ENCODE assay signal across 16 cellular contexts in genomic region chr9:116689117-116689516, GRCh38. TPM values are rescaled to one million over a fixed set of nuclear protein-coding genes. Genes with fewer than 3 reads are reported as not detected.
DNase-seq lines count a peak whose midpoint lies in the region; ATAC-seq and TF ChIP-seq lines count a peak whose summit lies in the region.
"Had no signal": no experiment of that assay in that cellular context is flagged by ENCODE, and none has a peak within 500 bp of the region (broad histone marks: within the 10 kb centered on the region; RNA-seq: fewer than 3 reads in every experiment).

No MANE protein-coding gene starts in this region.

- H3K27me3 Mint-ChIP-seq in activated naive CD4-positive, alpha-beta T cell treated with anti-CD3 and anti-CD28 coated beads, Interleukin-2, amount 50 U/mL, for 24 hours, result no peaks in the 10 kb centered on the region
- H3K27me3 Mint-ChIP-seq in endodermal cell (ENCODE audit: insufficient read depth), result peaks cover 7% of the 10 kb centered on the region

- peak overlapping the region; percentile 99; the same call in 1 of the 2 replicates for H3K4me2 ChIP-seq in OCI-LY7 (ENCODE audit: low read length)

- H3K9ac ChIP-seq in endodermal cell (ENCODE audit: extremely low read depth, low read length, poor library complexity, severe bottlenecking), result no peak overlapping the region
- H3K9ac ChIP-seq: KMS-11 had no signal

- H3K9me3 Mint-ChIP-seq in activated naive CD4-positive, alpha-beta T cell treated with anti-CD3 and anti-CD28 coated beads, Interleukin-2, amount 50 U/mL, for 24 hours, result no peaks in the 10 kb centered on the region
- peaks cover 0 to 4% of the 10 kb centered on the region in 2 donors for H3K9me3 Mint-ChIP-seq in activated naive CD4-positive, alpha-beta T cell treated with anti-CD3 and anti-CD28 coated beads, Interleukin-2, amount 50 U/mL, for 72 hours
- H3K9me3 Mint-ChIP-seq in endodermal cell, result peaks cover 11% of the 10 kb centered on the region
- H3K9me3 Mint-ChIP-seq in stimulated activated effector memory CD8-positive, alpha-beta T cell treated with anti-CD3 and anti-CD28 coated beads, Interleukin-12 subunit alpha, Interleukin-12 subunit beta, amount 100 ng/mL, for 72 hours, result no peaks in the 10 kb centered on the region

- intact Hi-C loops in OCI-LY7 (cut with micrococcal nuclease; ENCODE audit: unreplicated experiment), result no loop called here
- intact Hi-C loops in left ventricle myocardium inferior (cut with micrococcal nuclease), result no loop called here

- CTCF ChIA-PET in OCI-LY7 (lab: Charles Lee; ENCODE audit: unreplicated experiment), result no interaction called here

- peaks cover 30% of the 10 kb centered on the region for H3K4me1 ChIP-seq in OCI-LY7 (ENCODE audit: insufficient read depth, low read length, poor library complexity, severe bottlenecking)
- no peaks in the 10 kb centered on the region for H3K4me1 ChIP-seq in endodermal cell (ENCODE audit: control insufficient read depth, insufficient read depth, low read length)
- H3K4me1 ChIP-seq in left ventricle myocardium inferior, result peaks cover 79% of the 10 kb centered on the region
- H3K4me1 ChIP-seq: prostate gland had no signal

- H2AFZ ChIP-seq in OCI-LY7 (ENCODE audit: low read length), result no peak overlapping the region

- no peak for ATAC-seq in activated naive CD4-positive, alpha-beta T cell treated with anti-CD3 and anti-CD28 coated beads, Interleukin-2, amount 50 U/mL, for 72 hours
- no peak for ATAC-seq in stimulated activated effector memory CD8-positive, alpha-beta T cell treated with anti-CD3 and anti-CD28 coated beads, Interleukin-12 subunit alpha, Interleukin-12 subunit beta, amount 100 ng/mL, for 72 hours
- ATAC-seq in GM19452 (IDR thresholded peaks at IDR 0.05; ENCODE audit: unreplicated experiment), result no peak
- ATAC-seq: body of pancreas had no signal

- H3K27ac Mint-ChIP-seq in activated naive CD4-positive, alpha-beta T cell treated with anti-CD3 and anti-CD28 coated beads, Interleukin-2, amount 50 U/mL, for 24 hours, result peak overlapping the region; percentile 2
- no peak overlapping the region for H3K27ac Mint-ChIP-seq in activated naive CD4-positive, alpha-beta T cell treated with anti-CD3 and anti-CD28 coated beads, Interleukin-2, amount 50 U/mL, for 72 hours
- no peak overlapping the region for H3K27ac Mint-ChIP-seq in endodermal cell
- H3K27ac Mint-ChIP-seq in stimulated activated effector memory CD8-positive, alpha-beta T cell treated with anti-CD3 and anti-CD28 coated beads, Interleukin-12 subunit alpha, Interleukin-12 subunit beta, amount 100 ng/mL, for 72 hours, result peak overlapping the region; percentile 48

- peaks cover 7% of the 10 kb centered on the region; the same call in 1 of the 2 replicates for H3K79me2 ChIP-seq in OCI-LY7 (ENCODE audit: insufficient read depth, low read depth, low read length)

- H3K36me3 Mint-ChIP-seq in activated naive CD4-positive, alpha-beta T cell treated with anti-CD3 and anti-CD28 coated beads, Interleukin-2, amount 50 U/mL, for 24 hours, result no peaks in the 10 kb centered on the region
- peaks cover 21 to 29% of the 10 kb centered on the region in 2 donors for H3K36me3 Mint-ChIP-seq in activated naive CD4-positive, alpha-beta T cell treated with anti-CD3 and anti-CD28 coated beads, Interleukin-2, amount 50 U/mL, for 72 hours
- peaks cover 11% of the 10 kb centered on the region for H3K36me3 Mint-ChIP-seq in endodermal cell (ENCODE audit: low read depth)
- peaks cover 7% of the 10 kb centered on the region for H3K36me3 Mint-ChIP-seq in stimulated activated effector memory CD8-positive, alpha-beta T cell treated with anti-CD3 and anti-CD28 coated beads, Interleukin-12 subunit alpha, Interleukin-12 subunit beta, amount 100 ng/mL, for 72 hours

- H3K9me3 ChIP-seq in OCI-LY7 (ENCODE audit: low read length) (peaks cover 3% of the 10 kb centered on the region; the same call in 1 of the 2 replicates), endodermal cell (ENCODE audit: control insufficient read depth, low read length) (peaks cover 7% of the 10 kb centered on the region), left ventricle myocardium inferior (replicated peaks) (no peaks in the 10 kb centered on the region)
- H3K9me3 ChIP-seq: body of pancreas, prostate gland had no signal

- no TSS peak for BruUV-seq in OCI-LY7 (replicated peaks; lab: Mats Ljungman, UMichigan)

- H3K27me3 ChIP-seq in endodermal cell (ENCODE audit: control insufficient read depth, insufficient read depth, low read length, poor library complexity, severe bottlenecking) (no peaks in the 10 kb centered on the region), left ventricle myocardium inferior (ENCODE audit: low read depth) (no peaks in the 10 kb centered on the region)
- H3K27me3 ChIP-seq: body of pancreas had no signal

- H3K4me3 ChIP-seq in OCI-LY7 (ENCODE audit: low read depth, low read length, poor library complexity, severe bottlenecking), result no peak overlapping the region
- H3K4me3 ChIP-seq in endodermal cell (ENCODE audit: low read length), result peak overlapping the region; percentile 93
- no peak overlapping the region for H3K4me3 ChIP-seq in left ventricle myocardium inferior
- H3K4me3 ChIP-seq: body of pancreas, prostate gland had no signal

- H3K36me3 ChIP-seq in OCI-LY7 (ENCODE audit: insufficient read depth, low read length) (no peaks in the 10 kb centered on the region), endodermal cell (ENCODE audit: control insufficient read depth, insufficient read depth, low read length) (peaks cover 27% of the 10 kb centered on the region), left ventricle myocardium inferior (no peaks in the 10 kb centered on the region)
- H3K36me3 ChIP-seq: prostate gland had no signal

- POLR2A ChIA-PET in OCI-LY7 (lab: Charles Lee), result interaction anchor here (0.6 kb wide), 1 partner anchor 16 kb away, joined by 3 read pairs; no protein-coding TSS in a partner anchor

- H4K20me1 ChIP-seq in OCI-LY7 (ENCODE audit: insufficient read depth, low read length), result no peaks in the 10 kb centered on the region

- no peaks in the 10 kb centered on the region for H3K9me2 ChIP-seq in OCI-LY7 (ENCODE audit: insufficient read depth, low read length)

- no peak for TF ChIP-seq CTCF in OCI-LY7 (conservative IDR thresholded peaks at IDR 0.05; ENCODE audit: low read length)
- TF ChIP-seq CTCF in endodermal cell (conservative IDR thresholded peaks at IDR 0.05), result no peak
- TF ChIP-seq CTCF in left ventricle myocardium inferior (IDR thresholded peaks at IDR 0.05; ENCODE audit: borderline replicate concordance), result no peak

- H3K4me3 Mint-ChIP-seq in activated naive CD4-positive, alpha-beta T cell treated with anti-CD3 and anti-CD28 coated beads, Interleukin-2, amount 50 U/mL, for 24 hours, result peak overlapping the region; percentile 71
- H3K4me3 Mint-ChIP-seq in endodermal cell, result peak overlapping the region; percentile 81
- H3K4me3 Mint-ChIP-seq in stimulated activated effector memory CD8-positive, alpha-beta T cell treated with anti-CD3 and anti-CD28 coated beads, Interleukin-12 subunit alpha, Interleukin-12 subunit beta, amount 100 ng/mL, for 72 hours, result no peak overlapping the region

- DNase-seq in activated naive CD4-positive, alpha-beta T cell treated with anti-CD3 and anti-CD28 coated beads, Interleukin-2, amount 50 U/mL, for 72 hours (ENCODE audit: low spot score in 2 of 2), result no peak
- no peak for DNase-seq in OCI-LY7 (ENCODE audit: low spot score)
- no peak for DNase-seq in endodermal cell
- no peak for DNase-seq in stimulated activated effector memory CD8-positive, alpha-beta T cell treated with anti-CD3 and anti-CD28 coated beads, Interleukin-12 subunit alpha, Interleukin-12 subunit beta, amount 100 ng/mL, for 72 hours (ENCODE audit: low spot score in 2 of 2)
- DNase-seq in D341Med (ENCODE audit: low spot score), result no peak
- no peak for DNase-seq in left ventricle myocardium inferior
- DNase-seq: activated CD8-positive, alpha-beta memory T cell treated with anti-CD3 and anti-CD28 coated beads, Interleukin-2, amount 50 U/mL, for 48 hours; body of pancreas; effector CD4-positive, alpha-beta T cell; NCI-H1694; NCI-H524 had no signal

- peaks cover 88% of the 10 kb centered on the region for H3K4me1 Mint-ChIP-seq in activated naive CD4-positive, alpha-beta T cell treated with anti-CD3 and anti-CD28 coated beads, Interleukin-2, amount 50 U/mL, for 24 hours
- H3K4me1 Mint-ChIP-seq in endodermal cell, result peaks cover 39% of the 10 kb centered on the region
- H3K4me1 Mint-ChIP-seq in stimulated activated effector memory CD8-positive, alpha-beta T cell treated with anti-CD3 and anti-CD28 coated beads, Interleukin-12 subunit alpha, Interleukin-12 subunit beta, amount 100 ng/mL, for 72 hours, result peaks cover 72% of the 10 kb centered on the region

- no peak overlapping the region for H3K27ac ChIP-seq in OCI-LY7 (ENCODE audit: low read depth, low read length, poor library complexity, severe bottlenecking)
- H3K27ac ChIP-seq in endodermal cell (ENCODE audit: low read depth, low read length), result no peak overlapping the region
- no peak overlapping the region for H3K27ac ChIP-seq in left ventricle myocardium inferior (replicated peaks)
- H3K27ac ChIP-seq: body of pancreas, KMS-11, prostate gland, RWPE1 had no signal

RNA-seq across cellular contexts. Expression of gene TRIM32, which starts 2.0 kb away (rescaled TPM):
- 10 to 100 TPM in 1 of 2 donors, 1 to 10 TPM in 1; 6.9 to 16.2 TPM for total RNA-seq in activated naive CD4-positive, alpha-beta T cell treated with anti-CD3 and anti-CD28 coated beads, Interleukin-2, amount 50 U/mL, for 72 hours
- 10.6 and 11.4 TPM in 2 replicates for total RNA-seq in OCI-LY7 (2014; rRNA removed; shearing (Covaris generic))
- total RNA-seq in OCI-LY7 (2022) (13.9 and 14.3 TPM in 2 replicates), endodermal cell (10 to 100 TPM; 28.0 to 31.3 TPM), left ventricle myocardium inferior (14.9 TPM)
- polyA plus RNA-seq in endodermal cell (2013, experiment 1 of 2), result 17.3 TPM
- polyA plus RNA-seq in endodermal cell (2013, experiment 2 of 2), result 17.7 TPM

Comparison
In these comparisons a context has a peak if more than half of its experiments do, and no peak if none do; other contexts are left out.
1. H3K27ac Mint-ChIP-seq: peak in activated naive CD4-positive, alpha-beta T cell treated with anti-CD3 and anti-CD28 coated beads, Interleukin-2, amount 50 U/mL, for 24 hours (single experiment) and stimulated activated effector memory CD8-positive, alpha-beta T cell treated with anti-CD3 and anti-CD28 coated beads, Interleukin-12 subunit alpha, Interleukin-12 subunit beta, amount 100 ng/mL, for 72 hours (single experiment); none in activated naive CD4-positive, alpha-beta T cell treated with anti-CD3 and anti-CD28 coated beads, Interleukin-2, amount 50 U/mL, for 72 hours (0 of 2) and endodermal cell (single experiment).